ENCODE assay signal across 8 cellular contexts in genomic region chr16:30558789-30559377, GRCh38. TPM values are rescaled to one million over a fixed set of nuclear protein-coding genes. Genes with fewer than 3 reads are reported as not detected.
DNase-seq lines count a peak whose midpoint lies in the region; ATAC-seq lines count a peak whose summit lies in the region.

No MANE protein-coding gene starts in this region.

- no peak for DNase-seq in activated CD4-positive, alpha-beta T cell treated with anti-CD3 and anti-CD28 coated beads, Interleukin-2, amount 10 ng/mL, durations not matched to agents 24 days and 14 days
- DNase-seq in activated CD4-positive, alpha-beta T cell treated with anti-CD3 and anti-CD28 coated beads, Interleukin-2, amount 50 U/mL, for 4 hours: no peak
- DNase-seq in activated naive CD8-positive, alpha-beta T cell treated with anti-CD3 and anti-CD28 coated beads, Interleukin-2, amount 10 ng/mL, durations not matched to agents 7 days and 5 days: no peak
- DNase-seq in NCI-H146 treated with DMSO at 0.1 percent for 48 hours (lab: John Stamatoyannopoulos, UW; ENCODE audit: unreplicated experiment) (no peak), HPDE6-E6E7 (ENCODE audit: extremely low spot score) (no peak), NCI-H1930 (lab: John Stamatoyannopoulos, UW) (no peak)

- ATAC-seq in activated naive CD8-positive, alpha-beta T cell treated with anti-CD3 and anti-CD28 coated beads, Interleukin-2, amount 10 ng/mL, durations not matched to agents 7 days and 5 days (ENCODE audit: low read depth): no peak

- H3K27ac Mint-ChIP-seq in activated CD4-positive, alpha-beta T cell treated with anti-CD3 and anti-CD28 coated beads, Interleukin-2, amount 10 ng/mL, durations not matched to agents 24 days and 14 days: peak overlapping the region; percentile 91
- peak overlapping the region; percentile 91 for H3K27ac Mint-ChIP-seq in activated naive CD8-positive, alpha-beta T cell treated with anti-CD3 and anti-CD28 coated beads, Interleukin-2, amount 10 ng/mL, durations not matched to agents 7 days and 5 days

- H3K27ac ChIP-seq in layer of hippocampus (ENCODE audit: low read depth, low read length): peak overlapping the region; percentile 90
- peak overlapping the region; percentile 84 for H3K27ac ChIP-seq in temporal lobe (ENCODE audit: low read depth, low read length)

- no peaks in the 10 kb centered on the region for H3K27me3 Mint-ChIP-seq in activated CD4-positive, alpha-beta T cell treated with anti-CD3 and anti-CD28 coated beads, Interleukin-2, amount 10 ng/mL, durations not matched to agents 24 days and 14 days
- H3K27me3 Mint-ChIP-seq in activated naive CD8-positive, alpha-beta T cell treated with anti-CD3 and anti-CD28 coated beads, Interleukin-2, amount 10 ng/mL, durations not matched to agents 7 days and 5 days: no peaks in the 10 kb centered on the region

- intact Hi-C loops in activated CD4-positive, alpha-beta T cell treated with anti-CD3 and anti-CD28 coated beads, Interleukin-2, amount 10 ng/mL, durations not matched to agents 24 days and 14 days (cut with micrococcal nuclease): loop anchor here (1.0 kb wide), 4 partner anchors 12 to 99 kb away; partner anchors contain the start of genes FBRS, ZNF688 and ZNF785

- H3K36me3 Mint-ChIP-seq in activated CD4-positive, alpha-beta T cell treated with anti-CD3 and anti-CD28 coated beads, Interleukin-2, amount 10 ng/mL, durations not matched to agents 24 days and 14 days (ENCODE audit: low read depth): peaks cover 14% of the 10 kb centered on the region
- H3K36me3 Mint-ChIP-seq in activated naive CD8-positive, alpha-beta T cell treated with anti-CD3 and anti-CD28 coated beads, Interleukin-2, amount 10 ng/mL, durations not matched to agents 7 days and 5 days: peaks cover 14% of the 10 kb centered on the region

- no peaks in the 10 kb centered on the region for H3K27me3 ChIP-seq in layer of hippocampus (ENCODE audit: control insufficient read depth, insufficient read depth, low read length)

- POLR2A ChIA-PET in activated naive CD8-positive, alpha-beta T cell treated with anti-CD3 and anti-CD28 coated beads, Interleukin-2, amount 10 ng/mL, durations not matched to agents 7 days and 5 days (lab: Charles Lee): interaction anchor here (0.6 to 3.5 kb wide), 13 partner anchors 9 to 478 kb away, joined by 3 to 131 read pairs (median 8); partner anchors contain the start of genes CORO1A, DCTPP1, FBRS and ZNF688

- peak overlapping the region; percentile 91 for H3K4me3 Mint-ChIP-seq in activated CD4-positive, alpha-beta T cell treated with anti-CD3 and anti-CD28 coated beads, Interleukin-2, amount 10 ng/mL, durations not matched to agents 24 days and 14 days
- H3K4me3 Mint-ChIP-seq in activated naive CD8-positive, alpha-beta T cell treated with anti-CD3 and anti-CD28 coated beads, Interleukin-2, amount 10 ng/mL, durations not matched to agents 7 days and 5 days: peak overlapping the region; percentile 90

- H3K4me1 Mint-ChIP-seq in activated CD4-positive, alpha-beta T cell treated with anti-CD3 and anti-CD28 coated beads, Interleukin-2, amount 10 ng/mL, durations not matched to agents 24 days and 14 days: peaks cover 34% of the 10 kb centered on the region
- peaks cover 27% of the 10 kb centered on the region for H3K4me1 Mint-ChIP-seq in activated naive CD8-positive, alpha-beta T cell treated with anti-CD3 and anti-CD28 coated beads, Interleukin-2, amount 10 ng/mL, durations not matched to agents 7 days and 5 days

- no peaks in the 10 kb centered on the region for H3K9me3 Mint-ChIP-seq in activated CD4-positive, alpha-beta T cell treated with anti-CD3 and anti-CD28 coated beads, Interleukin-2, amount 10 ng/mL, durations not matched to agents 24 days and 14 days
- no peaks in the 10 kb centered on the region for H3K9me3 Mint-ChIP-seq in activated naive CD8-positive, alpha-beta T cell treated with anti-CD3 and anti-CD28 coated beads, Interleukin-2, amount 10 ng/mL, durations not matched to agents 7 days and 5 days

RNA-seq across cellular contexts. Expression of gene ZNF764, which starts 0.7 kb away (rescaled TPM):
- total RNA-seq in activated CD4-positive, alpha-beta T cell treated with anti-CD3 and anti-CD28 coated beads, Interleukin-2, amount 10 ng/mL, durations not matched to agents 24 days and 14 days: 13.9 and 14.9 TPM in 2 replicates
- 10 to 100 TPM; 20.9 to 23.3 TPM for total RNA-seq in activated naive CD8-positive, alpha-beta T cell treated with anti-CD3 and anti-CD28 coated beads, Interleukin-2, amount 10 ng/mL, durations not matched to agents 7 days and 5 days
- total RNA-seq in temporal lobe: 9.1 TPM

RNA-seq across cellular contexts. Expression of gene ZNF688, which starts 12.6 kb away (rescaled TPM):
- total RNA-seq in activated CD4-positive, alpha-beta T cell treated with anti-CD3 and anti-CD28 coated beads, Interleukin-2, amount 10 ng/mL, durations not matched to agents 24 days and 14 days: 6.6 and 8.0 TPM in 2 replicates
- total RNA-seq in activated naive CD8-positive, alpha-beta T cell treated with anti-CD3 and anti-CD28 coated beads, Interleukin-2, amount 10 ng/mL, durations not matched to agents 7 days and 5 days: 10 to 100 TPM; 17.8 to 18.3 TPM
- 7.4 TPM for total RNA-seq in temporal lobe

RNA-seq across cellular contexts. Expression of gene ZNF747, which starts 24.2 kb away (rescaled TPM):
- total RNA-seq in activated CD4-positive, alpha-beta T cell treated with anti-CD3 and anti-CD28 coated beads, Interleukin-2, amount 10 ng/mL, durations not matched to agents 24 days and 14 days: 10.5 and 13.6 TPM in 2 replicates
- 10 to 100 TPM; 11.9 to 12.5 TPM for total RNA-seq in activated naive CD8-positive, alpha-beta T cell treated with anti-CD3 and anti-CD28 coated beads, Interleukin-2, amount 10 ng/mL, durations not matched to agents 7 days and 5 days
- total RNA-seq in temporal lobe: 8.6 TPM

RNA-seq across cellular contexts. Expression of gene ZNF785, which starts 26.6 kb away (rescaled TPM):
- 17.1 and 17.8 TPM in 2 replicates for total RNA-seq in activated CD4-positive, alpha-beta T cell treated with anti-CD3 and anti-CD28 coated beads, Interleukin-2, amount 10 ng/mL, durations not matched to agents 24 days and 14 days
- 10 to 100 TPM; 22.3 to 24.8 TPM for total RNA-seq in activated naive CD8-positive, alpha-beta T cell treated with anti-CD3 and anti-CD28 coated beads, Interleukin-2, amount 10 ng/mL, durations not matched to agents 7 days and 5 days
- 13.5 TPM for total RNA-seq in temporal lobe

RNA-seq across cellular contexts. Expression of gene ZNF768, which starts 32.5 kb away (rescaled TPM):
- 12.9 and 14.8 TPM in 2 replicates for total RNA-seq in activated CD4-positive, alpha-beta T cell treated with anti-CD3 and anti-CD28 coated beads, Interleukin-2, amount 10 ng/mL, durations not matched to agents 24 days and 14 days
- 1 to 10 TPM; 7.4 to 8.1 TPM for total RNA-seq in activated naive CD8-positive, alpha-beta T cell treated with anti-CD3 and anti-CD28 coated beads, Interleukin-2, amount 10 ng/mL, durations not matched to agents 7 days and 5 days
- 16.5 TPM for total RNA-seq in temporal lobe
